In genomic region chr1:166169182-166169581, GRCh38 we compare ENCODE assay signal across 26 cellular contexts. TPM values are rescaled to one million over a fixed set of nuclear protein-coding genes. Genes with fewer than 3 reads are reported as not detected.
"Had no signal": no experiment of that assay in that cellular context is flagged by ENCODE, and none has a peak within 500 bp of the region (broad histone marks: within the 10 kb centered on the region; RNA-seq: fewer than 3 reads in every experiment).

No MANE protein-coding gene starts in this region.

- H3K27me3 ChIP-seq: gastrocnemius medialis, tibial nerve had no signal

- H3K79me2 ChIP-seq: hepatocyte had no signal

- ATAC-seq: right cardiac atrium, T-helper 17 cell had no signal

- H3K36me3 Mint-ChIP-seq: natural killer cell treated with Interleukin-12 subunit alpha and Interleukin-12 subunit beta and Interleukin-15 and Interleukin-18, amount 100 ng/mL, for 72 hours had no signal

- H3K9me3 ChIP-seq: gastrocnemius medialis, left ventricle myocardium inferior, spleen, tibial nerve had no signal

- H3K27ac Mint-ChIP-seq: activated CD4-positive, alpha-beta memory T cell treated with anti-CD3 and anti-CD28 coated beads, Interleukin-2, amount 10 ng/mL, durations not matched to agents 7 days and 5 days; activated CD4-positive, alpha-beta T cell treated with anti-CD3 and anti-CD28 coated beads, Interleukin-2, amount 10 ng/mL, durations not matched to agents 7 days and 5 days; natural killer cell treated with Interleukin-12 subunit alpha and Interleukin-12 subunit beta and Interleukin-15 and Interleukin-18, amount 100 ng/mL, for 72 hours; T-helper 17 cell had no signal

- H3K4me3 ChIP-seq: gastrocnemius medialis, hepatocyte, left ventricle myocardium inferior, lung, spleen, tibial nerve had no signal

- H3K36me3 ChIP-seq: gastrocnemius medialis, left ventricle myocardium inferior, spleen, tibial nerve, WERI-Rb-1 had no signal

- H3K27ac ChIP-seq: gastrocnemius medialis, hepatocyte, left ventricle myocardium inferior, spleen, tibial nerve, WERI-Rb-1 had no signal

- H3K9me3 Mint-ChIP-seq: activated CD4-positive, alpha-beta memory T cell treated with anti-CD3 and anti-CD28 coated beads, Interleukin-2, amount 10 ng/mL, durations not matched to agents 7 days and 5 days; activated CD4-positive, alpha-beta T cell treated with anti-CD3 and anti-CD28 coated beads, Interleukin-2, amount 10 ng/mL, durations not matched to agents 7 days and 5 days; activated T-cell treated with anti-CD3 and anti-CD28 coated beads, Interleukin-2, amount 50 U/mL, for 24 hours; natural killer cell treated with Interleukin-12 subunit alpha and Interleukin-12 subunit beta and Interleukin-15 and Interleukin-18, amount 100 ng/mL, for 72 hours had no signal

- H3K4me3 Mint-ChIP-seq: activated CD4-positive, alpha-beta memory T cell treated with anti-CD3 and anti-CD28 coated beads, Interleukin-2, amount 10 ng/mL, durations not matched to agents 7 days and 5 days; activated CD4-positive, alpha-beta T cell treated with anti-CD3 and anti-CD28 coated beads, Interleukin-2, amount 10 ng/mL, durations not matched to agents 7 days and 5 days; activated T-cell treated with anti-CD3 and anti-CD28 coated beads, Interleukin-2, amount 50 U/mL, for 24 hours; natural killer cell treated with Interleukin-12 subunit alpha and Interleukin-12 subunit beta and Interleukin-15 and Interleukin-18, amount 100 ng/mL, for 72 hours; T-helper 17 cell had no signal

- H3K4me2 ChIP-seq: hepatocyte had no signal

- FAIRE-seq: colon had no signal

- H2AFZ ChIP-seq: hepatocyte had no signal

- DNase-seq: activated CD4-positive, alpha-beta memory T cell treated with anti-CD3 and anti-CD28 coated beads, Interleukin-2, amount 10 ng/mL, durations not matched to agents 7 days and 5 days; activated CD4-positive, alpha-beta T cell treated with anti-CD3 and anti-CD28 coated beads, Interleukin-2, amount 10 ng/mL, durations not matched to agents 7 days and 5 days; activated CD8-positive, alpha-beta memory T cell treated with anti-CD3 and anti-CD28 coated beads, Interleukin-2, amount 50 U/mL, for 48 hours; activated gamma-delta T cell; activated naive CD4-positive, alpha-beta T cell treated with anti-CD3 and anti-CD28 coated beads, Interleukin-2, amount 50 U/mL, for 16 hours; activated T-cell treated with anti-CD3 and anti-CD28 coated beads, Interleukin-2, amount 50 U/mL, for 24 hours; anterior cingulate cortex; effector CD8-positive, alpha-beta T cell; erythroblast; glutamatergic neuron; islet precursor cell; left ventricle myocardium inferior; mesendoderm; posterior cingulate gyrus; right cardiac atrium; spleen; stimulated activated naive CD4-positive, alpha-beta T cell treated with Interleukin-2 at 50 U/mL for 16 hours; T-helper 17 cell; T1000; WERI-Rb-1 had no signal

RNA-seq across cellular contexts. Expression of gene FAM78B, which starts 2.4 kb away (rescaled TPM):
- total RNA-seq: hepatocyte had no signal
